ENCODE assay signal across 38 cellular contexts in the genomic region with DNA sequence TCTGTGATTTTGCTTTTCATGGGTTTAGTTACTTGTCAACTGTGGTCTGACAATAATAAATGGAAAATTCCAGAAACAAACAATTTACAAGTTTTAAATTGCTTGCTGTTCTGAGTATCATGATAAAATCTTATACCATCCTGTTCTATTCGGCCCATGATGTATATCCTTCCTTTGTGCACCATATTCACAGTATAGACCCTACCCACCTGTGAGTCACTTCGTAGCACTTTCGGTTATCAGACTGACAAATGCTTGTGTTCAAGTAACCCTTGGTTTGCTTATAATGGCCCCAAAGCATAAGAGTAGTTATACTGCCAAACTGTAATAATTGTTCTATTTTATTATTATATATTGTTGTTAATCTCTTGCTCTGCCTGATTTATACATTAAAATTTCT.
"Had no signal": no experiment of that assay in that cellular context is flagged by ENCODE, and none has a peak within 500 bp of the region (broad histone marks: within the 10 kb centered on the region; RNA-seq: fewer than 3 reads in every experiment).

No MANE protein-coding gene starts in this region.

- H3K36me3 Mint-ChIP-seq: activated CD4-positive, alpha-beta memory T cell treated with anti-CD3 and anti-CD28 coated beads for 36 hours; activated naive CD4-positive, alpha-beta T cell treated with anti-CD3 and anti-CD28 coated beads, Interleukin-2, amount 50 U/mL, for 24 hours; activated naive CD8-positive, alpha-beta T cell; activated naive CD8-positive, alpha-beta T cell treated with anti-CD3 and anti-CD28 coated beads, Interleukin-2, amount 10 ng/mL, durations not matched to agents 7 days and 5 days; brain had no signal

- H3K4me1 ChIP-seq: ascending aorta had no signal

- H3K4me3 ChIP-seq: ascending aorta, cardiac muscle cell had no signal

- H3K9me3 Mint-ChIP-seq: activated B cell treated with CpG ODN at 0.5 μM for 24 hours; activated CD4-positive, alpha-beta T cell treated with anti-CD3 and anti-CD28 coated beads, Interleukin-2, amount 10 ng/mL, durations not matched to agents 24 days and 14 days; activated T-helper 17 cell treated with anti-CD3 and anti-CD28 coated beads, Interleukin-2, amount 50 U/mL, for 72 hours had no signal

- H3K36me3 ChIP-seq: ascending aorta, cardiac muscle cell had no signal

- FAIRE-seq: bronchial epithelial cell, TTC549 had no signal

- H3K27ac Mint-ChIP-seq: activated B cell treated with CpG ODN at 0.5 μM for 24 hours; activated CD4-positive, alpha-beta memory T cell treated with anti-CD3 and anti-CD28 coated beads for 36 hours; activated CD4-positive, alpha-beta T cell treated with anti-CD3 and anti-CD28 coated beads, Interleukin-2, amount 10 ng/mL, durations not matched to agents 24 days and 14 days; activated CD8-positive, alpha-beta T cell treated with anti-CD3 and anti-CD28 coated beads for 36 hours; activated naive CD4-positive, alpha-beta T cell treated with anti-CD3 and anti-CD28 coated beads for 36 hours; activated naive CD4-positive, alpha-beta T cell treated with anti-CD3 and anti-CD28 coated beads, Interleukin-2, amount 50 U/mL, for 24 hours; activated naive CD8-positive, alpha-beta T cell; activated naive CD8-positive, alpha-beta T cell treated with anti-CD3 and anti-CD28 coated beads, Interleukin-2, amount 10 ng/mL, durations not matched to agents 7 days and 5 days; activated naive CD8-positive, alpha-beta T cell treated with anti-CD3 and anti-CD28 coated beads, Interleukin-2, amount 50 U/mL, for 24 hours; activated T-cell treated with anti-CD3 and anti-CD28 coated beads, Interleukin-2, amount 50 U/mL, for 72 hours; activated T-helper 1 cell treated with anti-CD3 and anti-CD28 coated beads, Interleukin-12 subunit alpha, Interleukin-12 subunit beta, Interleukin-2, Interleukin-4 antibody, amounts not matched to agents 30 ng/mL and 10 ng/mL and 1 ng/mL, durations not matched to agents 14 hours and 24 hours and 36 hours; activated T-helper 17 cell treated with anti-CD3 and anti-CD28 coated beads, Interleukin-2, amount 50 U/mL, for 72 hours; brain; T-helper 1 cell treated with Interleukin-12 subunit alpha and Interleukin-12 subunit beta and Interleukin-4 antibody, amounts not matched to agents 30 μg/mL and 1 μg/mL, for 36 hours; T-helper 2 cell treated with Interferon-gamma antibody and Interleukin-4, amounts not matched to agents 5 μg/mL and 100 μg/mL, for 36 hours had no signal

- H3K27me3 Mint-ChIP-seq: activated B cell treated with CpG ODN at 0.5 μM for 24 hours; activated CD4-positive, alpha-beta memory T cell treated with anti-CD3 and anti-CD28 coated beads for 36 hours; activated CD4-positive, alpha-beta T cell treated with anti-CD3 and anti-CD28 coated beads, Interleukin-2, amount 10 ng/mL, durations not matched to agents 24 days and 14 days; activated CD8-positive, alpha-beta T cell treated with anti-CD3 and anti-CD28 coated beads for 36 hours; activated naive CD4-positive, alpha-beta T cell treated with anti-CD3 and anti-CD28 coated beads, Interleukin-2, amount 50 U/mL, for 24 hours; activated naive CD8-positive, alpha-beta T cell; activated naive CD8-positive, alpha-beta T cell treated with anti-CD3 and anti-CD28 coated beads, Interleukin-2, amount 10 ng/mL, durations not matched to agents 7 days and 5 days; activated naive CD8-positive, alpha-beta T cell treated with anti-CD3 and anti-CD28 coated beads, Interleukin-2, amount 50 U/mL, for 24 hours; activated T-helper 17 cell treated with anti-CD3 and anti-CD28 coated beads, Interleukin-2, amount 50 U/mL, for 72 hours; brain; central memory CD8-positive, alpha-beta T cell had no signal

- H3K4me3 Mint-ChIP-seq: activated B cell treated with CpG ODN at 0.5 μM for 24 hours; activated CD4-positive, alpha-beta memory T cell treated with anti-CD3 and anti-CD28 coated beads for 36 hours; activated CD4-positive, alpha-beta T cell treated with anti-CD3 and anti-CD28 coated beads, Interleukin-2, amount 10 ng/mL, durations not matched to agents 24 days and 14 days; activated CD8-positive, alpha-beta T cell treated with anti-CD3 and anti-CD28 coated beads for 36 hours; activated naive CD4-positive, alpha-beta T cell treated with anti-CD3 and anti-CD28 coated beads for 36 hours; activated naive CD4-positive, alpha-beta T cell treated with anti-CD3 and anti-CD28 coated beads, Interleukin-2, amount 50 U/mL, for 24 hours; activated naive CD8-positive, alpha-beta T cell; activated naive CD8-positive, alpha-beta T cell treated with anti-CD3 and anti-CD28 coated beads, Interleukin-2, amount 10 ng/mL, durations not matched to agents 7 days and 5 days; activated naive CD8-positive, alpha-beta T cell treated with anti-CD3 and anti-CD28 coated beads, Interleukin-2, amount 50 U/mL, for 24 hours; activated T-cell treated with anti-CD3 and anti-CD28 coated beads, Interleukin-2, amount 50 U/mL, for 4 hours; activated T-cell treated with anti-CD3 and anti-CD28 coated beads, Interleukin-2, amount 50 U/mL, for 72 hours; activated T-helper 1 cell treated with anti-CD3 and anti-CD28 coated beads, Interleukin-12 subunit alpha, Interleukin-12 subunit beta, Interleukin-2, Interleukin-4 antibody, amounts not matched to agents 30 ng/mL and 10 ng/mL and 1 ng/mL, durations not matched to agents 14 hours and 24 hours and 36 hours; activated T-helper 17 cell treated with anti-CD3 and anti-CD28 coated beads, Interleukin-2, amount 50 U/mL, for 72 hours; brain; central memory CD8-positive, alpha-beta T cell; T-helper 1 cell treated with Interleukin-12 subunit alpha and Interleukin-12 subunit beta and Interleukin-4 antibody, amounts not matched to agents 30 μg/mL and 1 μg/mL, for 36 hours; T-helper 2 cell treated with Interferon-gamma antibody and Interleukin-4, amounts not matched to agents 5 μg/mL and 100 μg/mL, for 36 hours had no signal

- DNase-seq: activated B cell treated with CpG ODN at 0.5 μM for 24 hours; activated CD4-positive, alpha-beta memory T cell treated with anti-CD3 and anti-CD28 coated beads for 36 hours; activated CD4-positive, alpha-beta T cell treated with anti-CD3 and anti-CD28 coated beads for 4 hours; activated CD4-positive, alpha-beta T cell treated with anti-CD3 and anti-CD28 coated beads, Interleukin-2, amount 10 ng/mL, durations not matched to agents 24 days and 14 days; activated CD4-positive, alpha-beta T cell treated with anti-CD3 and anti-CD28 coated beads, Interleukin-2, amount 50 U/mL, for 1 hour; activated CD4-positive, alpha-beta T cell treated with anti-CD3 and anti-CD28 coated beads, Interleukin-2, amount 50 U/mL, for 4 hours; activated CD4-positive, CD25-positive, alpha-beta regulatory T cell treated with anti-CD3 and anti-CD28 coated beads, Interleukin-2, amount 50 U/mL, for 72 hours; activated CD8-positive, alpha-beta memory T cell treated with anti-CD3 and anti-CD28 coated beads, Interleukin-2, amount 50 U/mL, for 4 hours; activated CD8-positive, alpha-beta T cell treated with anti-CD3 and anti-CD28 coated beads for 36 hours; activated effector memory CD4-positive, alpha-beta T cell treated with anti-CD3 and anti-CD28 coated beads, Interleukin-2, amount 50 U/mL, for 16 hours; activated gamma-delta T cell treated with Interleukin-2 at 50 U/mL for 16 hours; activated naive CD4-positive, alpha-beta T cell; activated naive CD4-positive, alpha-beta T cell treated with anti-CD3 and anti-CD28 coated beads for 36 hours; activated naive CD8-positive, alpha-beta T cell treated with anti-CD3 and anti-CD28 coated beads, Interleukin-2, amount 10 ng/mL, durations not matched to agents 7 days and 5 days; activated naive CD8-positive, alpha-beta T cell treated with anti-CD3 and anti-CD28 coated beads, Interleukin-2, amount 50 U/mL, for 24 hours; activated T-cell treated with anti-CD3 and anti-CD28 coated beads for 4 hours; activated T-cell treated with anti-CD3 and anti-CD28 coated beads, Interleukin-2, amount 50 U/mL, for 1 hour; activated T-cell treated with anti-CD3 and anti-CD28 coated beads, Interleukin-2, amount 50 U/mL, for 4 hours; activated T-cell treated with anti-CD3 and anti-CD28 coated beads, Interleukin-2, amount 50 U/mL, for 72 hours; amygdala; anterior cingulate cortex; caudate nucleus; cerebellar nuclear complex; T-helper 2 cell; T-helper 9 cell had no signal

- H3K27me3 ChIP-seq: ascending aorta, cardiac muscle cell had no signal

- H3K4me1 Mint-ChIP-seq: activated B cell treated with CpG ODN at 0.5 μM for 24 hours; activated CD4-positive, alpha-beta T cell treated with anti-CD3 and anti-CD28 coated beads, Interleukin-2, amount 10 ng/mL, durations not matched to agents 24 days and 14 days; activated naive CD4-positive, alpha-beta T cell treated with anti-CD3 and anti-CD28 coated beads, Interleukin-2, amount 50 U/mL, for 24 hours; activated naive CD8-positive, alpha-beta T cell treated with anti-CD3 and anti-CD28 coated beads, Interleukin-2, amount 10 ng/mL, durations not matched to agents 7 days and 5 days; activated naive CD8-positive, alpha-beta T cell treated with anti-CD3 and anti-CD28 coated beads, Interleukin-2, amount 50 U/mL, for 24 hours; activated T-helper 17 cell treated with anti-CD3 and anti-CD28 coated beads, Interleukin-2, amount 50 U/mL, for 72 hours; central memory CD8-positive, alpha-beta T cell had no signal

- H3K27ac ChIP-seq: ascending aorta, cardiac muscle cell, VCaP had no signal

- ATAC-seq: activated CD8-positive, alpha-beta T cell treated with anti-CD3 and anti-CD28 coated beads for 36 hours; activated naive CD8-positive, alpha-beta T cell treated with anti-CD3 and anti-CD28 coated beads, Interleukin-2, amount 50 U/mL, for 24 hours; activated T-cell treated with anti-CD3 and anti-CD28 coated beads, Interleukin-2, amount 50 U/mL, for 4 hours; activated T-cell treated with anti-CD3 and anti-CD28 coated beads, Interleukin-2, amount 50 U/mL, for 72 hours; activated T-helper 17 cell treated with anti-CD3 and anti-CD28 coated beads, Interleukin-2, amount 50 U/mL, for 72 hours had no signal

- H3K9me3 ChIP-seq: ascending aorta had no signal
